1 cellular context compared by ENCODE assay signal in genomic region chr7:109407756-109408155, GRCh38.
TF ChIP-seq lines count a peak whose summit lies in the region.

No MANE protein-coding gene starts in this region.

TF ChIP-seq in K562, 482 proteins besides CTCF, POLR2A, EP300 and RAD21 (continued from another document):
- no peak for TF ChIP-seq HES1 (IDR thresholded peaks at IDR 0.05; ENCODE audit: low read depth)
- TF ChIP-seq HDGF (IDR thresholded peaks at IDR 0.05) = no peak
- no peak for TF ChIP-seq ZNF212 (CRISPR knock-in tag; IDR thresholded peaks at IDR 0.05)
- peak; percentile 63; the same call in 1 of the 2 replicates for TF ChIP-seq NFE2 (IDR thresholded peaks at IDR 0.05; ENCODE audit: low read depth)
- TF ChIP-seq SAFB2 (IDR thresholded peaks at IDR 0.05; ENCODE audit: borderline replicate concordance, low read depth, low read length, severe bottlenecking) = no peak
- peak; percentile 59 for TF ChIP-seq NFE2L1 (tag; IDR thresholded peaks at IDR 0.05; ENCODE audit: borderline replicate concordance, low read depth)
- no peak for TF ChIP-seq SRSF7 (optimal IDR thresholded peaks at IDR 0.05; ENCODE audit: low read depth, low read length)
- peak; percentile 91 for TF ChIP-seq MAFG (tag; conservative IDR thresholded peaks at IDR 0.05)
- TF ChIP-seq RBM22 (IDR thresholded peaks at IDR 0.05; ENCODE audit: low read depth, low read length, poor library complexity, severe bottlenecking) = no peak
- peak; percentile 83 for TF ChIP-seq MAFF (IDR thresholded peaks at IDR 0.05; ENCODE audit: low read length)
- no peak for TF ChIP-seq CHD4 (IDR thresholded peaks at IDR 0.05; ENCODE audit: insufficient read depth, insufficient replicate concordance, low read depth, low read length, poor library complexity, severe bottlenecking)
- TF ChIP-seq, protein P1, sequence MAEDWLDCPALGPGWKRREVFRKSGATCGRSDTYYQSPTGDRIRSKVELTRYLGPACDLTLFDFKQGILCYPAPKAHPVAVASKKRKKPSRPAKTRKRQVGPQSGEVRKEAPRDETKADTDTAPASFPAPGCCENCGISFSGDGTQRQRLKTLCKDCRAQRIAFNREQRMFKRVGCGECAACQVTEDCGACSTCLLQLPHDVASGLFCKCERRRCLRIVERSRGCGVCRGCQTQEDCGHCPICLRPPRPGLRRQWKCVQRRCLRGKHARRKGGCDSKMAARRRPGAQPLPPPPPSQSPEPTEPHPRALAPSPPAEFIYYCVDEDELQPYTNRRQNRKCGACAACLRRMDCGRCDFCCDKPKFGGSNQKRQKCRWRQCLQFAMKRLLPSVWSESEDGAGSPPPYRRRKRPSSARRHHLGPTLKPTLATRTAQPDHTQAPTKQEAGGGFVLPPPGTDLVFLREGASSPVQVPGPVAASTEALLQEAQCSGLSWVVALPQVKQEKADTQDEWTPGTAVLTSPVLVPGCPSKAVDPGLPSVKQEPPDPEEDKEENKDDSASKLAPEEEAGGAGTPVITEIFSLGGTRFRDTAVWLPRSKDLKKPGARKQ (CRISPR knock-in tag; IDR thresholded peaks at IDR 0.05) = no peak
- peak; percentile 79 for TF ChIP-seq C11orf30 (IDR thresholded peaks at IDR 0.05; ENCODE audit: low read depth)
- TF ChIP-seq DDX20 (tag; IDR thresholded peaks at IDR 0.05; ENCODE audit: low read depth) = no peak
- TF ChIP-seq ZNF316 (IDR thresholded peaks at IDR 0.05) = peak; percentile 88
- no peak for TF ChIP-seq ZFP1 (CRISPR knock-in tag; IDR thresholded peaks at IDR 0.05)
- TF ChIP-seq MAFK (IDR thresholded peaks at IDR 0.05; ENCODE audit: low read length) = peak; percentile 88
